In the genomic region with DNA sequence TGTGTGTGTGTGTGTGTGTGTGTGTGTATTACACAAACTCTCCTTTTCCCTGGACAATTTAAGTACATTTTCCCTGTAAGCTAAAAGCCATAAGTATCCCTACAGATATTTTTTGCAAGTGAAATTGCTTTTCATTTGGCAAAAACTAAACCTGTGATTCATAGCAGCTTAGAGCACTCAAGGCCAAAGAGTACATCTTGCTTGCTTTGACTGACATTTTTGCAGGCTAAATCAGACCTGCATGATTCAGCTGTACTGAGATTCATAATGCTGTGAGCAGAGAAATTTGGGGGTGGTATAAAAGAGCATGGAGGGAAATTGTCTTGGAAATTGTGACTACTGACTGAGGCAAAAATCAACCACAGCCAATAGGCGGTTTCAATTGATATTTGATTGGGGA, we compare ENCODE assay signal across 21 cellular contexts.
DNase-seq lines count a peak whose midpoint lies in the region; ATAC-seq and TF ChIP-seq lines count a peak whose summit lies in the region.
"Had no signal": no experiment of that assay in that cellular context is flagged by ENCODE, and none has a peak within 500 bp of the region (broad histone marks: within the 10 kb centered on the region; RNA-seq: fewer than 3 reads in every experiment).

No MANE protein-coding gene starts in this region.

- ATAC-seq in CD8-positive, alpha-beta T cell, result no peak
- ATAC-seq: activated T-helper 17 cell treated with anti-CD3 and anti-CD28 coated beads, Interleukin-2, amount 50 U/mL, for 72 hours; stimulated activated effector memory CD8-positive, alpha-beta T cell treated with anti-CD3 and anti-CD28 coated beads, Interleukin-12 subunit alpha, Interleukin-12 subunit beta, amount 100 ng/mL, for 72 hours had no signal

- H3K9ac ChIP-seq in mammary epithelial cell (ENCODE audit: insufficient read depth, low read length), result no peak overlapping the region
- H3K9ac ChIP-seq: BLaER1 treated with 17β-estradiol and CSF1 and Interleukin-3, amounts not matched to agents 10 nM and 100 nM had no signal

- dilution Hi-C loops in mammary epithelial cell (cut with HindIII; ENCODE audit: low sequenced_read_pairs), result no loop called here

- TF ChIP-seq CTCF in AG04449 (IDR thresholded peaks at IDR 0.05; ENCODE audit: insufficient read depth, low read length, missing control alignments), result no peak
- no peak for TF ChIP-seq CTCF in mammary epithelial cell (conservative IDR thresholded peaks at IDR 0.05 in 1 of 2, IDR thresholded peaks at IDR 0.05 in 1 of 2; ENCODE audit: extremely low read depth in 1 of 2, insufficient read depth in 1 of 2, low read depth in 1 of 2, low read length in 2 of 2)
- no peak for TF ChIP-seq CTCF in BE2C (IDR thresholded peaks at IDR 0.05; ENCODE audit: low read depth, low read length)
- no peak for TF ChIP-seq CTCF in CD8-positive, alpha-beta T cell (IDR thresholded peaks at IDR 0.05)

- no peak overlapping the region for H3K4me2 ChIP-seq in mammary epithelial cell (ENCODE audit: insufficient read depth, low read depth, low read length)
- H3K4me2 ChIP-seq: BLaER1 treated with 17β-estradiol and CSF1 and Interleukin-3, amounts not matched to agents 10 nM and 100 nM; PC-9 had no signal

- no peak overlapping the region for H3K4me3 ChIP-seq in AG04449 (ENCODE audit: low read depth, low read length)
- no peak overlapping the region for H3K4me3 ChIP-seq in mammary epithelial cell (replicated peaks in 1 of 3; ENCODE audit: insufficient read depth in 1 of 3, low read depth in 2 of 3, low read length in 3 of 3)
- H3K4me3 ChIP-seq in BE2C (ENCODE audit: low read depth, low read length), result no peak overlapping the region
- no peak overlapping the region for H3K4me3 ChIP-seq in CD8-positive, alpha-beta T cell (ENCODE audit: low read depth, low read length)
- H3K4me3 ChIP-seq: BLaER1 treated with 17β-estradiol and CSF1 and Interleukin-3, amounts not matched to agents 10 nM and 100 nM; PC-9; vagina had no signal

- H3K27ac ChIP-seq in mammary epithelial cell (ENCODE audit: insufficient read depth, low read depth, low read length), result no peak overlapping the region
- no peak overlapping the region for H3K27ac ChIP-seq in CD8-positive, alpha-beta T cell (ENCODE audit: low read depth, low read length)
- H3K27ac ChIP-seq: BLaER1 treated with 17β-estradiol and CSF1 and Interleukin-3, amounts not matched to agents 10 nM and 100 nM; PC-9; vagina had no signal

- no TSS peak for BruUV-seq in mammary epithelial cell (replicated peaks; lab: Mats Ljungman, UMichigan)

- no peak overlapping the region for H2AFZ ChIP-seq in mammary epithelial cell (ENCODE audit: low read depth, low read length)
- H2AFZ ChIP-seq: PC-9 had no signal

- no peaks in the 10 kb centered on the region for H3K27me3 Mint-ChIP-seq in CD8-positive, alpha-beta T cell (ENCODE audit: low read depth)
- H3K27me3 Mint-ChIP-seq: activated T-helper 17 cell treated with anti-CD3 and anti-CD28 coated beads, Interleukin-2, amount 50 U/mL, for 72 hours had no signal

- no peaks in the 10 kb centered on the region for H3K4me1 Mint-ChIP-seq in CD8-positive, alpha-beta T cell (ENCODE audit: low read depth)
- H3K4me1 Mint-ChIP-seq: activated T-helper 17 cell treated with anti-CD3 and anti-CD28 coated beads, Interleukin-2, amount 50 U/mL, for 72 hours; stimulated activated effector memory CD8-positive, alpha-beta T cell treated with anti-CD3 and anti-CD28 coated beads, Interleukin-12 subunit alpha, Interleukin-12 subunit beta, amount 100 ng/mL, for 72 hours had no signal

- peaks cover under 1% of the 10 kb centered on the region for H3K9me3 Mint-ChIP-seq in CD8-positive, alpha-beta T cell
- H3K9me3 Mint-ChIP-seq: activated T-helper 17 cell treated with anti-CD3 and anti-CD28 coated beads, Interleukin-2, amount 50 U/mL, for 72 hours; T-helper 1 cell treated with Interleukin-12 subunit alpha and Interleukin-12 subunit beta and Interleukin-4 antibody, amounts not matched to agents 30 μg/mL and 1 μg/mL, for 36 hours had no signal

- POLR2A ChIA-PET in AG04449 (lab: Yijun Ruan, JAX), result no interaction called here
- POLR2A ChIA-PET in CD8-positive, alpha-beta T cell (lab: Charles Lee), result no interaction called here

- 70% methylated on average over 1 of the region's 1 CpG for WGBS in mammary epithelial cell (ENCODE audit: low coverage, missing lambda C conversion rate)

- intact Hi-C loops in mammary epithelial cell (cut with micrococcal nuclease), result no loop called here
- intact Hi-C loops in CD8-positive, alpha-beta T cell (cut with DNase I, micrococcal nuclease), result no loop called here

- CTCF ChIA-PET in AG04449 (lab: Yijun Ruan, JAX), result interaction anchor here (0.9 to 1.1 kb wide), 3 partner anchors 26 to 516 kb away, joined by 3 to 4 read pairs (median 3); no protein-coding TSS in a partner anchor
- CTCF ChIA-PET in mammary epithelial cell (lab: Charles Lee; ENCODE audit: low non-redundant PET), result no interaction called here
- CTCF ChIA-PET in CD8-positive, alpha-beta T cell (lab: Charles Lee), result no interaction called here

- H3K9me3 ChIP-seq in mammary epithelial cell (replicated peaks; ENCODE audit: insufficient read depth, low read length) (no peaks in the 10 kb centered on the region), BE2C (no peaks in the 10 kb centered on the region)
- H3K9me3 ChIP-seq in CD8-positive, alpha-beta T cell (ENCODE audit: low read length), result no peaks in the 10 kb centered on the region
- H3K9me3 ChIP-seq: BLaER1 treated with 17β-estradiol and CSF1 and Interleukin-3, amounts not matched to agents 10 nM and 100 nM; vagina had no signal

- H3K36me3 ChIP-seq in mammary epithelial cell (ENCODE audit: insufficient read depth, low read length) (no peaks in the 10 kb centered on the region), BE2C (no peaks in the 10 kb centered on the region)
- no peaks in the 10 kb centered on the region for H3K36me3 ChIP-seq in CD8-positive, alpha-beta T cell (ENCODE audit: insufficient read depth, low read length)
- H3K36me3 ChIP-seq: BLaER1 treated with 17β-estradiol and CSF1 and Interleukin-3, amounts not matched to agents 10 nM and 100 nM; vagina had no signal

- in situ Hi-C loops in mammary epithelial cell (cut with MboI; ENCODE audit: low sequenced_read_pairs in 2 of 2), result no loop called here

- H3K27me3 ChIP-seq in mammary epithelial cell (ENCODE audit: insufficient read depth, low read length), result no peaks in the 10 kb centered on the region
- H3K27me3 ChIP-seq in BE2C, result no peaks in the 10 kb centered on the region
- no peaks in the 10 kb centered on the region for H3K27me3 ChIP-seq in CD8-positive, alpha-beta T cell (ENCODE audit: insufficient read depth, low read length)
- H3K27me3 ChIP-seq: BLaER1 treated with 17β-estradiol and CSF1 and Interleukin-3, amounts not matched to agents 10 nM and 100 nM; vagina had no signal

- H3K4me3 Mint-ChIP-seq in CD8-positive, alpha-beta T cell, result no peak overlapping the region
- H3K4me3 Mint-ChIP-seq: activated T-helper 17 cell treated with anti-CD3 and anti-CD28 coated beads, Interleukin-2, amount 50 U/mL, for 72 hours; stimulated activated effector memory CD8-positive, alpha-beta T cell treated with anti-CD3 and anti-CD28 coated beads, Interleukin-12 subunit alpha, Interleukin-12 subunit beta, amount 100 ng/mL, for 72 hours; T-helper 1 cell treated with Interleukin-12 subunit alpha and Interleukin-12 subunit beta and Interleukin-4 antibody, amounts not matched to agents 30 μg/mL and 1 μg/mL, for 36 hours had no signal

- H4K20me1 ChIP-seq in mammary epithelial cell (ENCODE audit: insufficient read depth, low read length), result no peaks in the 10 kb centered on the region
- H4K20me1 ChIP-seq: BLaER1 treated with 17β-estradiol and CSF1 and Interleukin-3, amounts not matched to agents 10 nM and 100 nM had no signal

- DNase-seq in AG04449 (ENCODE audit: low read depth, low spot score) (peak; percentile 64), HS-5 (ENCODE audit: low read depth) (peak; percentile 65), mammary epithelial cell (peak; percentile 52), kidney glomerular epithelial cell (lab: John Stamatoyannopoulos, UW) (peak; percentile 41), T-helper 2 cell (no peak), BE2C (no peak)
- DNase-seq in activated T-cell treated with anti-CD3 and anti-CD28 coated beads, Interleukin-2, amount 50 U/mL, for 48 hours, result no peak
- no peak for DNase-seq in CD8-positive, alpha-beta T cell
- DNase-seq: activated CD4-positive, alpha-beta T cell treated with anti-CD3 and anti-CD28 coated beads, Interleukin-2, amount 50 U/mL, for 1 hour; DND-41; GOT3; mesendoderm; NCI-H1417; NCI-H446; PC-9; stimulated activated CD4-positive, alpha-beta T cell treated with anti-CD3 and anti-CD28 coated beads, Interleukin-4, amount 100 ng/mL, for 1 hour had no signal

- H3K36me3 Mint-ChIP-seq in CD8-positive, alpha-beta T cell, result no peaks in the 10 kb centered on the region
- H3K36me3 Mint-ChIP-seq: stimulated activated effector memory CD8-positive, alpha-beta T cell treated with anti-CD3 and anti-CD28 coated beads, Interleukin-12 subunit alpha, Interleukin-12 subunit beta, amount 100 ng/mL, for 72 hours had no signal

- no peaks in the 10 kb centered on the region for H3K79me2 ChIP-seq in mammary epithelial cell (ENCODE audit: insufficient read depth, low read length)

- H3K27ac Mint-ChIP-seq in CD8-positive, alpha-beta T cell, result no peak overlapping the region
- H3K27ac Mint-ChIP-seq: activated T-helper 17 cell treated with anti-CD3 and anti-CD28 coated beads, Interleukin-2, amount 50 U/mL, for 72 hours; stimulated activated effector memory CD8-positive, alpha-beta T cell treated with anti-CD3 and anti-CD28 coated beads, Interleukin-12 subunit alpha, Interleukin-12 subunit beta, amount 100 ng/mL, for 72 hours; T-helper 1 cell treated with Interleukin-12 subunit alpha and Interleukin-12 subunit beta and Interleukin-4 antibody, amounts not matched to agents 30 μg/mL and 1 μg/mL, for 36 hours had no signal

- H3K4me1 ChIP-seq in mammary epithelial cell (ENCODE audit: insufficient read depth, low read length) (no peaks in the 10 kb centered on the region), BE2C (no peaks in the 10 kb centered on the region)
- H3K4me1 ChIP-seq in CD8-positive, alpha-beta T cell (ENCODE audit: insufficient read depth, low read length), result no peaks in the 10 kb centered on the region
- H3K4me1 ChIP-seq: BLaER1 treated with 17β-estradiol and CSF1 and Interleukin-3, amounts not matched to agents 10 nM and 100 nM; vagina had no signal

Comparison
In these comparisons a context has a peak if more than half of its experiments do, and no peak if none do; other contexts are left out.
1. DNase-seq: peak in AG04449 (single experiment), HS-5 (single experiment), mammary epithelial cell (single experiment) and kidney glomerular epithelial cell (single experiment); none in T-helper 2 cell (0 of 5), activated T-cell treated with anti-CD3 and anti-CD28 coated beads, Interleukin-2, amount 50 U/mL, for 48 hours (0 of 2), BE2C (single experiment) and CD8-positive, alpha-beta T cell (0 of 7).